ENCODE assay signal across 11 cellular contexts in genomic region chr5:143154495-143155375, GRCh38.
DNase-seq lines count a peak whose midpoint lies in the region; FAIRE-seq and TF ChIP-seq lines count a peak whose summit lies in the region.
"Had no signal": no experiment of that assay in that cellular context is flagged by ENCODE, and none has a peak within 500 bp of the region (broad histone marks: within the 10 kb centered on the region; RNA-seq: fewer than 3 reads in every experiment).

No MANE protein-coding gene starts in this region.

- TF ChIP-seq POLR2A in GM12891 (IDR thresholded peaks at IDR 0.05; ENCODE audit: low read depth, low read length), result no peak

- H3K36me3 Mint-ChIP-seq in progenitor cell of endocrine pancreas (ENCODE audit: insufficient read depth), result peaks cover 5% of the 10 kb centered on the region

- peak overlapping the region; percentile 6 for H3K4me3 ChIP-seq in AG10803 (ENCODE audit: low read length)

- no peaks in the 10 kb centered on the region for H3K9me3 Mint-ChIP-seq in progenitor cell of endocrine pancreas (ENCODE audit: low read depth)
- H3K9me3 Mint-ChIP-seq: activated B cell treated with CpG ODN at 0.5 μM for 24 hours; activated naive CD4-positive, alpha-beta T cell treated with anti-CD3 and anti-CD28 coated beads for 36 hours had no signal

- POLR2A ChIA-PET in RWPE1 (lab: Yijun Ruan, JAX; ENCODE audit: low non-redundant PET), result no interaction called here

- H3K27me3 Mint-ChIP-seq in progenitor cell of endocrine pancreas, result no peaks in the 10 kb centered on the region
- H3K27me3 Mint-ChIP-seq: activated B cell treated with CpG ODN at 0.5 μM for 24 hours had no signal

- CTCF ChIA-PET in RWPE1 (lab: Yijun Ruan, JAX), result interaction anchor here (0.7 kb wide), 1 partner anchor 126 kb away, joined by 3 read pairs; no protein-coding TSS in a partner anchor

- FAIRE-seq in GM12891 (lab: Jason Lieb, UNC), result no peak

- H3K4me1 Mint-ChIP-seq in progenitor cell of endocrine pancreas (ENCODE audit: low read depth), result peaks cover 3% of the 10 kb centered on the region

- H3K4me3 Mint-ChIP-seq in progenitor cell of endocrine pancreas (ENCODE audit: low read depth), result no peak overlapping the region
- H3K4me3 Mint-ChIP-seq: activated B cell treated with CpG ODN at 0.5 μM for 24 hours; activated naive CD4-positive, alpha-beta T cell treated with anti-CD3 and anti-CD28 coated beads for 36 hours had no signal

- peak overlapping the region; percentile 30 for H3K27ac Mint-ChIP-seq in progenitor cell of endocrine pancreas
- H3K27ac Mint-ChIP-seq: activated B cell treated with CpG ODN at 0.5 μM for 24 hours; activated naive CD4-positive, alpha-beta T cell treated with anti-CD3 and anti-CD28 coated beads for 36 hours had no signal

- peak; percentile 80 for DNase-seq in AG10803 (ENCODE audit: low read depth)
- DNase-seq in RWPE1 (ENCODE audit: low spot score), result peak; percentile 59
- peak; percentile 84 for DNase-seq in fibroblast of peridontal ligament (ENCODE audit: extremely low read depth)
- no peak for DNase-seq in progenitor cell of endocrine pancreas (ENCODE audit: low spot score, unreplicated experiment)
- no peak for DNase-seq in NCI-H2029 treated with DMSO at 0.1 percent for 48 hours (lab: John Stamatoyannopoulos, UW)
- no peak for DNase-seq in activated CD4-positive, alpha-beta T cell treated with anti-CD3 and anti-CD28 coated beads for 48 hours
- no peak for DNase-seq in germinal center (ENCODE audit: low spot score)
- DNase-seq in GM12891 (ENCODE audit: insufficient read length, low spot score), result no peak
- DNase-seq: activated B cell treated with CpG ODN at 0.5 μM for 24 hours; activated naive CD4-positive, alpha-beta T cell treated with anti-CD3 and anti-CD28 coated beads for 36 hours; NCI-H1048 had no signal

- TF ChIP-seq CTCF in AG10803 (conservative IDR thresholded peaks at IDR 0.05; ENCODE audit: low read length) (no peak), RWPE1 (conservative IDR thresholded peaks at IDR 0.05; ENCODE audit: low read depth) (no peak), progenitor cell of endocrine pancreas (IDR thresholded peaks at IDR 0.05; ENCODE audit: unreplicated experiment) (no peak)

- peak overlapping the region; percentile 74 for H3K27ac ChIP-seq in RWPE1

TF ChIP-seq in GM12891, 5 proteins besides CTCF, POLR2A, EP300 and RAD21:
- TF ChIP-seq SPI1 (IDR thresholded peaks at IDR 0.05; ENCODE audit: low read depth, low read length) (no peak), PAX5 (IDR thresholded peaks at IDR 0.05; ENCODE audit: insufficient read depth, low read length, severe bottlenecking) (no peak), POLR2AphosphoS5 (IDR thresholded peaks at IDR 0.05; ENCODE audit: low read depth, low read length) (no peak), POU2F2 (IDR thresholded peaks at IDR 0.05; ENCODE audit: low read depth, low read length) (no peak), TAF1 (IDR thresholded peaks at IDR 0.05; ENCODE audit: low read depth, low read length) (no peak)
TF ChIP-seq in GM12891: peak in this region for 0.

Comparison
In these comparisons a context has a peak if more than half of its experiments do, and no peak if none do; other contexts are left out.
1. DNase-seq: peak in AG10803 (single experiment), RWPE1 (single experiment) and fibroblast of peridontal ligament (single experiment); none in progenitor cell of endocrine pancreas (single experiment), NCI-H2029 treated with DMSO at 0.1 percent for 48 hours (single experiment), activated CD4-positive, alpha-beta T cell treated with anti-CD3 and anti-CD28 coated beads for 48 hours (single experiment), germinal center (single experiment) and GM12891 (single experiment).